In the genomic region with DNA sequence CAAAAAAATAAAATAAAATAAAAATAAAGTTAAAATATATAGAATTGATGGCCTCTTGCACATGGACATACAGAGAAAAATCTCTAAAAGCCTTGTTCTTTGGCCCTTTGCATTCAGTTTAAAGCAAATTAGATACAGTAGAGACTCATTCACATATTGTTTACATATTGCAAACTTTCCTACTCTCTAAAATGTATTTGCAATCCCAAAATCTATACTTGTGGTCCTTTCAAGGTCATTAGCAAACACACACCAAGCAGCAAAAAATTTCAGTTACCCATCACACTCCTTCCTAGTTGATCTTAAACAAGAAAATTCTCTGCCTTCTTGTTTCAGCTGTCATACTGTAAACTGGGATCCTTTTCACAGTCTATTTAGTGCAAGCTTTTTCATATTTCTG, we compare ENCODE assay signal across 1 cellular context.
A peak's percentile ranks its signal among the peaks of the same experiment; 100 is the strongest.
TF ChIP-seq lines count a peak whose summit lies in the region.

No MANE protein-coding gene starts in this region.

TF ChIP-seq in HepG2, 621 proteins besides CTCF, POLR2A, EP300 and RAD21 (continued from another document and continues in another):
- no peak for TF ChIP-seq NKX3-1 (CRISPR knock-in tag; IDR thresholded peaks at IDR 0.05)
- peak; percentile 66; the same call in 1 of the 2 replicates for TF ChIP-seq ESRRA (CRISPR knock-in tag; IDR thresholded peaks at IDR 0.05; ENCODE audit: low read depth)
- TF ChIP-seq GATAD2A (CRISPR knock-in tag; IDR thresholded peaks at IDR 0.05): peak; percentile 93
- TF ChIP-seq, protein P1, sequence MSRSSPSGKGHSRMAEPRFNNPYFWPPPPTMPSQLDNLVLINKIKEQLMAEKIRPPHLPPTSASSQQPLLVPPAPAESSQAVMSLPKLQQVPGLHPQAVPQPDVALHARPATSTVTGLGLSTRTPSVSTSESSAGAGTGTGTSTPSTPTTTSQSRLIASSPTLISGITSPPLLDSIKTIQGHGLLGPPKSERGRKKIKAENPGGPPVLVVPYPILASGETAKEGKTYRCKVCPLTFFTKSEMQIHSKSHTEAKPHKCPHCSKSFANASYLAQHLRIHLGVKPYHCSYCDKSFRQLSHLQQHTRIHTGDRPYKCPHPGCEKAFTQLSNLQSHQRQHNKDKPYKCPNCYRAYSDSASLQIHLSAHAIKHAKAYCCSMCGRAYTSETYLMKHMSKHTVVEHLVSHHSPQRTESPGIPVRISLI (CRISPR knock-in tag; IDR thresholded peaks at IDR 0.05; ENCODE audit: borderline replicate concordance): peak; percentile 42; the same call in 1 of the 2 replicates
- peak; percentile 48; the same call in 1 of the 2 replicates for TF ChIP-seq HDAC2 (CRISPR knock-in tag; IDR thresholded peaks at IDR 0.05)
- no peak for TF ChIP-seq LRRFIP1 (CRISPR knock-in tag; conservative IDR thresholded peaks at IDR 0.05)
- no peak for TF ChIP-seq ZNF136 (CRISPR knock-in tag; IDR thresholded peaks at IDR 0.05; ENCODE audit: low read depth)
- TF ChIP-seq MED1 (CRISPR knock-in tag; IDR thresholded peaks at IDR 0.05): peak; percentile 54
- TF ChIP-seq GZF1 (CRISPR knock-in tag; IDR thresholded peaks at IDR 0.05): no peak
- no peak for TF ChIP-seq ZNF230 (CRISPR knock-in tag; IDR thresholded peaks at IDR 0.05)
- TF ChIP-seq RAD51 (IDR thresholded peaks at IDR 0.05; ENCODE audit: borderline replicate concordance): no peak
- TF ChIP-seq, protein P2, sequence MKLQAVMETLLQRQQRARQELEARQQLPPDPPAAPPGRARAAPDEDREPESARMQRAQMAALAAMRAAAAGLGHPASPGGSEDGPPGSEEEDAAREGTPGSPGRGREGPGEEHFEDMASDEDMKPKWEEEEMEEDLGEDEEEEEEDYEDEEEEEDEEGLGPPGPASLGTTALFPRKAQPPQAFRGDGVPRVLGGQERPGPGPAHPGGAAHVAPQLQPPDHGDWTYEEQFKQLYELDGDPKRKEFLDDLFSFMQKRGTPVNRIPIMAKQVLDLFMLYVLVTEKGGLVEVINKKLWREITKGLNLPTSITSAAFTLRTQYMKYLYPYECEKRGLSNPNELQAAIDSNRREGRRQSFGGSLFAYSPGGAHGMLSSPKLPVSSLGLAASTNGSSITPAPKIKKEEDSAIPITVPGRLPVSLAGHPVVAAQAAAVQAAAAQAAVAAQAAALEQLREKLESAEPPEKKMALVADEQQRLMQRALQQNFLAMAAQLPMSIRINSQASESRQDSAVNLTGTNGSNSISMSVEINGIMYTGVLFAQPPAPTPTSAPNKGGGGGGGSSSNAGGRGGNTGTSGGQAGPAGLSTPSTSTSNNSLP (IDR thresholded peaks at IDR 0.05; ENCODE audit: low read depth, low read length): peak; percentile 81
- peak; percentile 64 for TF ChIP-seq ZGPAT (CRISPR knock-in tag; IDR thresholded peaks at IDR 0.05)
- TF ChIP-seq, protein P3, sequence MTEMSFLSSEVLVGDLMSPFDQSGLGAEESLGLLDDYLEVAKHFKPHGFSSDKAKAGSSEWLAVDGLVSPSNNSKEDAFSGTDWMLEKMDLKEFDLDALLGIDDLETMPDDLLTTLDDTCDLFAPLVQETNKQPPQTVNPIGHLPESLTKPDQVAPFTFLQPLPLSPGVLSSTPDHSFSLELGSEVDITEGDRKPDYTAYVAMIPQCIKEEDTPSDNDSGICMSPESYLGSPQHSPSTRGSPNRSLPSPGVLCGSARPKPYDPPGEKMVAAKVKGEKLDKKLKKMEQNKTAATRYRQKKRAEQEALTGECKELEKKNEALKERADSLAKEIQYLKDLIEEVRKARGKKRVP (CRISPR knock-in tag; IDR thresholded peaks at IDR 0.05): peak in 1 of 2 experiments; percentile 58; a peak in 2 of 4 replicates
- TF ChIP-seq TARDBP (CRISPR knock-in tag; IDR thresholded peaks at IDR 0.05): 0 out of 2 replicates have a peak, but pooled peaks have one; percentile 28
- 0 out of 2 replicates have a peak, but pooled peaks have one; percentile 29 for TF ChIP-seq ATF1 (CRISPR knock-in tag; IDR thresholded peaks at IDR 0.05)
- TF ChIP-seq LCORL (IDR thresholded peaks at IDR 0.05): 0 out of 2 replicates have a peak, but pooled peaks have one; percentile 16
- peak; percentile 52; the same call in 1 of the 2 replicates for TF ChIP-seq LCORL (CRISPR knock-in tag; IDR thresholded peaks at IDR 0.05)
- TF ChIP-seq, protein P4, sequence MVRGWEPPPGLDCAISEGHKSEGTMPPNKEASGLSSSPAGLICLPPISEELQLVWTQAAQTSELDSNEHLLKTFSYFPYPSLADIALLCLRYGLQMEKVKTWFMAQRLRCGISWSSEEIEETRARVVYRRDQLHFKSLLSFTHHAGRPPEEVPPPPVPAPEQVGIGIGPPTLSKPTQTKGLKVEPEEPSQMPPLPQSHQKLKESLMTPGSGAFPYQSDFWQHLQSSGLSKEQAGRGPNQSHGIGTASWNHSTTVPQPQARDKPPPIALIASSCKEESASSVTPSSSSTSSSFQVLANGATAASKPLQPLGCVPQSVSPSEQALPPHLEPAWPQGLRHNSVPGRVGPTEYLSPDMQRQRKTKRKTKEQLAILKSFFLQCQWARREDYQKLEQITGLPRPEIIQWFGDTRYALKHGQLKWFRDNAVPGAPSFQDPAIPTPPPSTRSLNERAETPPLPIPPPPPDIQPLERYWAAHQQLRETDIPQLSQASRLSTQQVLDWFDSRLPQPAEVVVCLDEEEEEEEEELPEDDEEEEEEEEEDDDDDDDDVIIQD (CRISPR knock-in tag; IDR thresholded peaks at IDR 0.05; ENCODE audit: low read depth): peak; percentile 12; the same call in 1 of the 2 replicates
- 0 out of 4 replicates have a peak, but pooled peaks of 1 of the 2 experiments have one; percentile 47 for TF ChIP-seq KLF16 (CRISPR knock-in tag; IDR thresholded peaks at IDR 0.05)
- no peak for TF ChIP-seq RFX3 (CRISPR knock-in tag; IDR thresholded peaks at IDR 0.05)
- TF ChIP-seq FOXP1 (IDR thresholded peaks at IDR 0.05): no peak
- TF ChIP-seq FOXP1 (CRISPR knock-in tag; IDR thresholded peaks at IDR 0.05): peak; percentile 78
- no peak for TF ChIP-seq ZNF629 (CRISPR knock-in tag; conservative IDR thresholded peaks at IDR 0.05)
- TF ChIP-seq ONECUT2 (CRISPR knock-in tag; IDR thresholded peaks at IDR 0.05): peak; percentile 98
- TF ChIP-seq KDM3A (CRISPR knock-in tag; IDR thresholded peaks at IDR 0.05; ENCODE audit: low read depth): 0 out of 2 replicates have a peak, but pooled peaks have one; percentile 40
- TF ChIP-seq CEBPG (CRISPR knock-in tag; IDR thresholded peaks at IDR 0.05): peak; percentile 76
- no peak for TF ChIP-seq ZFP82 (CRISPR knock-in tag; IDR thresholded peaks at IDR 0.05; ENCODE audit: borderline replicate concordance)
- peak; percentile 80 for TF ChIP-seq FOXA3 (CRISPR knock-in tag; IDR thresholded peaks at IDR 0.05)
- peak; percentile 24; the same call in 1 of the 2 replicates for TF ChIP-seq FOXO1 (CRISPR knock-in tag; IDR thresholded peaks at IDR 0.05)
- TF ChIP-seq, protein P5, sequence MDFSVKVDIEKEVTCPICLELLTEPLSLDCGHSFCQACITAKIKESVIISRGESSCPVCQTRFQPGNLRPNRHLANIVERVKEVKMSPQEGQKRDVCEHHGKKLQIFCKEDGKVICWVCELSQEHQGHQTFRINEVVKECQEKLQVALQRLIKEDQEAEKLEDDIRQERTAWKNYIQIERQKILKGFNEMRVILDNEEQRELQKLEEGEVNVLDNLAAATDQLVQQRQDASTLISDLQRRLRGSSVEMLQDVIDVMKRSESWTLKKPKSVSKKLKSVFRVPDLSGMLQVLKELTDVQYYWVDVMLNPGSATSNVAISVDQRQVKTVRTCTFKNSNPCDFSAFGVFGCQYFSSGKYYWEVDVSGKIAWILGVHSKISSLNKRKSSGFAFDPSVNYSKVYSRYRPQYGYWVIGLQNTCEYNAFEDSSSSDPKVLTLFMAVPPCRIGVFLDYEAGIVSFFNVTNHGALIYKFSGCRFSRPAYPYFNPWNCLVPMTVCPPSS (IDR thresholded peaks at IDR 0.05): no peak
- peak; percentile 53; the same call in 1 of the 2 replicates for TF ChIP-seq RARA (CRISPR knock-in tag; IDR thresholded peaks at IDR 0.05)
- TF ChIP-seq, protein P6, sequence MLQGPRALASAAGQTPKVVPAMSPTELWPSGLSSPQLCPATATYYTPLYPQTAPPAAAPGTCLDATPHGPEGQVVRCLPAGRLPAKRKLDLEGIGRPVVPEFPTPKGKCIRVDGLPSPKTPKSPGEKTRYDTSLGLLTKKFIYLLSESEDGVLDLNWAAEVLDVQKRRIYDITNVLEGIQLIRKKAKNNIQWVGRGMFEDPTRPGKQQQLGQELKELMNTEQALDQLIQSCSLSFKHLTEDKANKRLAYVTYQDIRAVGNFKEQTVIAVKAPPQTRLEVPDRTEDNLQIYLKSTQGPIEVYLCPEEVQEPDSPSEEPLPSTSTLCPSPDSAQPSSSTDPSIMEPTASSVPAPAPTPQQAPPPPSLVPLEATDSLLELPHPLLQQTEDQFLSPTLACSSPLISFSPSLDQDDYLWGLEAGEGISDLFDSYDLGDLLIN (CRISPR knock-in tag; IDR thresholded peaks at IDR 0.05; ENCODE audit: borderline replicate concordance): no peak
- TF ChIP-seq NCOA2 (CRISPR knock-in tag; IDR thresholded peaks at IDR 0.05): peak; percentile 86
- no peak for TF ChIP-seq ZNF883 (CRISPR knock-in tag; IDR thresholded peaks at IDR 0.05; ENCODE audit: not compliant biosample characterization)
- TF ChIP-seq SAP130 (CRISPR knock-in tag; IDR thresholded peaks at IDR 0.05; ENCODE audit: low read depth): 0 out of 2 replicates have a peak, but pooled peaks have one; percentile 43
- TF ChIP-seq CREB1 (IDR thresholded peaks at IDR 0.05): no peak
- TF ChIP-seq CREB1 (CRISPR knock-in tag; IDR thresholded peaks at IDR 0.05): 0 out of 2 replicates have a peak, but pooled peaks have one; percentile 39
- TF ChIP-seq ZSCAN31 (CRISPR knock-in tag; IDR thresholded peaks at IDR 0.05; ENCODE audit: low read depth): no peak
- TF ChIP-seq, protein P7, sequence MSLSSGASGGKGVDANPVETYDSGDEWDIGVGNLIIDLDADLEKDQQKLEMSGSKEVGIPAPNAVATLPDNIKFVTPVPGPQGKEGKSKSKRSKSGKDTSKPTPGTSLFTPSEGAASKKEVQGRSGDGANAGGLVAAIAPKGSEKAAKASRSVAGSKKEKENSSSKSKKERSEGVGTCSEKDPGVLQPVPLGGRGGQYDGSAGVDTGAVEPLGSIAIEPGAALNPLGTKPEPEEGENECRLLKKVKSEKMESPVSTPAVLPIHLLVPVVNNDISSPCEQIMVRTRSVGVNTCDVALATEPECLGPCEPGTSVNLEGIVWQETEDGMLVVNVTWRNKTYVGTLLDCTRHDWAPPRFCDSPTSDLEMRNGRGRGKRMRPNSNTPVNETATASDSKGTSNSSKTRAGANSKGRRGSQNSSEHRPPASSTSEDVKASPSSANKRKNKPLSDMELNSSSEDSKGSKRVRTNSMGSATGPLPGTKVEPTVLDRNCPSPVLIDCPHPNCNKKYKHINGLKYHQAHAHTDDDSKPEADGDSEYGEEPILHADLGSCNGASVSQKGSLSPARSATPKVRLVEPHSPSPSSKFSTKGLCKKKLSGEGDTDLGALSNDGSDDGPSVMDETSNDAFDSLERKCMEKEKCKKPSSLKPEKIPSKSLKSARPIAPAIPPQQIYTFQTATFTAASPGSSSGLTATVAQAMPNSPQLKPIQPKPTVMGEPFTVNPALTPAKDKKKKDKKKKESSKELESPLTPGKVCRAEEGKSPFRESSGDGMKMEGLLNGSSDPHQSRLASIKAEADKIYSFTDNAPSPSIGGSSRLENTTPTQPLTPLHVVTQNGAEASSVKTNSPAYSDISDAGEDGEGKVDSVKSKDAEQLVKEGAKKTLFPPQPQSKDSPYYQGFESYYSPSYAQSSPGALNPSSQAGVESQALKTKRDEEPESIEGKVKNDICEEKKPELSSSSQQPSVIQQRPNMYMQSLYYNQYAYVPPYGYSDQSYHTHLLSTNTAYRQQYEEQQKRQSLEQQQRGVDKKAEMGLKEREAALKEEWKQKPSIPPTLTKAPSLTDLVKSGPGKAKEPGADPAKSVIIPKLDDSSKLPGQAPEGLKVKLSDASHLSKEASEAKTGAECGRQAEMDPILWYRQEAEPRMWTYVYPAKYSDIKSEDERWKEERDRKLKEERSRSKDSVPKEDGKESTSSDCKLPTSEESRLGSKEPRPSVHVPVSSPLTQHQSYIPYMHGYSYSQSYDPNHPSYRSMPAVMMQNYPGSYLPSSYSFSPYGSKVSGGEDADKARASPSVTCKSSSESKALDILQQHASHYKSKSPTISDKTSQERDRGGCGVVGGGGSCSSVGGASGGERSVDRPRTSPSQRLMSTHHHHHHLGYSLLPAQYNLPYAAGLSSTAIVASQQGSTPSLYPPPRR (CRISPR knock-in tag; IDR thresholded peaks at IDR 0.05; ENCODE audit: borderline replicate concordance): peak; percentile 44; the same call in 1 of the 2 replicates
- TF ChIP-seq ARHGAP35 (CRISPR knock-in tag; IDR thresholded peaks at IDR 0.05; ENCODE audit: borderline replicate concordance): no peak
- no peak for TF ChIP-seq SRF (IDR thresholded peaks at IDR 0.05; ENCODE audit: low read depth, low read length)
- TF ChIP-seq CEBPB (IDR thresholded peaks at IDR 0.05; ENCODE audit: borderline replicate concordance, low read depth, low read length): peak; percentile 76
